20 cellular contexts compared by ENCODE assay signal in genomic region chr12:25982416-25982815, GRCh38. TPM values are rescaled to one million over a fixed set of nuclear protein-coding genes. Genes with fewer than 3 reads are reported as not detected.
"Had no signal": no experiment of that assay in that cellular context is flagged by ENCODE, and none has a peak within 500 bp of the region (broad histone marks: within the 10 kb centered on the region; RNA-seq: fewer than 3 reads in every experiment).

No MANE protein-coding gene starts in this region.

- H3K36me3 ChIP-seq: brain microvascular endothelial cell, cardiac muscle cell had no signal

- H3K27me3 ChIP-seq: brain microvascular endothelial cell, cardiac muscle cell had no signal

- DNase-seq: activated CD4-positive, alpha-beta T cell treated with anti-CD3 and anti-CD28 coated beads for 4 hours; activated CD8-positive, alpha-beta memory T cell treated with anti-CD3 and anti-CD28 coated beads, Interleukin-2, amount 50 U/mL, for 4 hours; activated CD8-positive, alpha-beta T cell treated with anti-CD3 and anti-CD28 coated beads for 36 hours; activated gamma-delta T cell treated with Interleukin-2 at 50 U/mL for 16 hours; activated naive CD4-positive, alpha-beta T cell treated with anti-CD3 and anti-CD28 coated beads, Interleukin-2, amount 10 ng/mL, durations not matched to agents 7 days and 5 days; activated naive CD8-positive, alpha-beta T cell treated with anti-CD3 and anti-CD28 coated beads for 36 hours; activated T-cell treated with anti-CD3 and anti-CD28 coated beads, Interleukin-2, amount 50 U/mL, for 72 hours; brain microvascular endothelial cell; KG1; NCI-H1048; NCI-H146; NCI-H187 treated with DMSO at 0.1 percent for 48 hours; NCI-H2081 treated with DMSO at 0.1 percent for 48 hours; NCI-H446 treated with DMSO at 0.1 percent for 48 hours; NCI-H526; NCI-H774; PC-3; SHP77 treated with DMSO at 0.1 percent for 48 hours had no signal

- H3K27ac ChIP-seq: brain microvascular endothelial cell, cardiac muscle cell had no signal

- H3K4me3 ChIP-seq: cardiac muscle cell had no signal

RNA-seq across cellular contexts. Expression of gene RASSF8, which starts 23.9 kb away (rescaled TPM):
- total RNA-seq: activated CD8-positive, alpha-beta T cell treated with anti-CD3 and anti-CD28 coated beads for 36 hours had no signal
- polyA plus RNA-seq: IgD-negative memory B cell had no signal
